Comparison of ENCODE assay signal across 18 cellular contexts in genomic region chr5:136864960-136865359, GRCh38.
DNase-seq lines count a peak whose midpoint lies in the region; TF ChIP-seq lines count a peak whose summit lies in the region.
"Had no signal": no experiment of that assay in that cellular context is flagged by ENCODE, and none has a peak within 500 bp of the region (broad histone marks: within the 10 kb centered on the region; RNA-seq: fewer than 3 reads in every experiment).

No MANE protein-coding gene starts in this region.

- no peak overlapping the region for H3K4me3 ChIP-seq in iPS-15b (ENCODE audit: low read depth, low read length)
- H3K4me3 ChIP-seq: A549; BLaER1 treated with 17β-estradiol and CSF1 and Interleukin-3, amounts not matched to agents 10 nM and 100 nM; GM12878 had no signal

- no CpG with 5 or more reads among the region's 4 CpGs for WGBS in H9 (ENCODE audit: extremely low coverage, insufficient read length, low lambda C conversion rate)

- H3K27ac ChIP-seq in H9 (ENCODE audit: insufficient read length, low read depth, low read length) (no peak overlapping the region), temporal lobe (ENCODE audit: low read depth, low read length) (peak overlapping the region; percentile 9)
- H3K27ac ChIP-seq: 22Rv1; A549; BLaER1 treated with 17β-estradiol and CSF1 and Interleukin-3, amounts not matched to agents 10 nM and 100 nM; C4-2B had no signal

- no peak overlapping the region for H3K23ac ChIP-seq in H9 (ENCODE audit: insufficient read length, low read depth, low read length)

- POLR2A ChIA-PET in HEK293T (lab: Yijun Ruan, JAX) = no interaction called here

- peaks cover 9 to 12% of the 10 kb centered on the region in 2 experiments for H3K4me1 Mint-ChIP-seq in H9
- H3K4me1 Mint-ChIP-seq: B cell had no signal

- H4K20me1 ChIP-seq in H9 (ENCODE audit: control insufficient read depth, insufficient read depth, insufficient read length) = no peaks in the 10 kb centered on the region
- H4K20me1 ChIP-seq: BLaER1 treated with 17β-estradiol and CSF1 and Interleukin-3, amounts not matched to agents 10 nM and 100 nM had no signal

- no peak overlapping the region for H3T11ph ChIP-seq in H9 (ENCODE audit: low read length)

- H3K36me3 Mint-ChIP-seq in H9 (ENCODE audit: insufficient read depth in 1 of 3, low read depth in 3 of 3) = no peaks in the 10 kb centered on the region
- H3K36me3 Mint-ChIP-seq: CD8-positive, alpha-beta T cell had no signal

- H3K4me2 ChIP-seq in H9 (ENCODE audit: insufficient read depth, insufficient read length, low read length) = no peak overlapping the region
- H3K4me2 ChIP-seq: A549; BLaER1 treated with 17β-estradiol and CSF1 and Interleukin-3, amounts not matched to agents 10 nM and 100 nM had no signal

- H4K5ac ChIP-seq in H9 (ENCODE audit: insufficient read length, low read depth, low read length) = no peak overlapping the region

- TF ChIP-seq CTCF in H9 (conservative IDR thresholded peaks at IDR 0.05) = no peak

- CTCF ChIA-PET in HEK293T (lab: Yijun Ruan, JAX) = no interaction called here

- H3K9me3 ChIP-seq in H9 (ENCODE audit: control insufficient read depth, low read depth, low read length) (no peaks in the 10 kb centered on the region), iPS-15b (ENCODE audit: control insufficient read depth, insufficient read depth, low read length) (no peaks in the 10 kb centered on the region)
- H3K9me3 ChIP-seq: A549; BLaER1 treated with 17β-estradiol and CSF1 and Interleukin-3, amounts not matched to agents 10 nM and 100 nM; Caco-2 had no signal

- no peak overlapping the region for H3K56ac ChIP-seq in H9 (ENCODE audit: insufficient read length, low read depth, low read length)

- peak overlapping the region; percentile 35; the same call in 1 of the 2 replicates for H3K14ac ChIP-seq in H9 (ENCODE audit: insufficient read depth, low read length)

- no peak overlapping the region for H2AFZ ChIP-seq in H9 (ENCODE audit: low read length)

- peak overlapping the region in 1 of 3 experiments; percentile 41; a peak in 1 of 7 replicates for H3K27ac Mint-ChIP-seq in H9
- H3K27ac Mint-ChIP-seq: B cell; CD4-positive, alpha-beta T cell; CD8-positive, alpha-beta T cell had no signal

- no peaks in the 10 kb centered on the region for H3K79me2 ChIP-seq in H9 (ENCODE audit: insufficient read depth, low read length)

- H2BK15ac ChIP-seq in H9 (ENCODE audit: low read depth, low read length) = no peak overlapping the region

- no peak overlapping the region for H2BK120ac ChIP-seq in H9 (ENCODE audit: low read depth, low read length, poor library complexity, severe bottlenecking)

- H3K18ac ChIP-seq in H9 (ENCODE audit: insufficient read length, low read depth, low read length) = no peak overlapping the region

- no peaks in the 10 kb centered on the region for H3K4me1 ChIP-seq in H9 (ENCODE audit: insufficient read depth, low read length)
- no peaks in the 10 kb centered on the region for H3K4me1 ChIP-seq in iPS-15b (ENCODE audit: control insufficient read depth, insufficient read depth, low read length)
- H3K4me1 ChIP-seq: A549; BLaER1 treated with 17β-estradiol and CSF1 and Interleukin-3, amounts not matched to agents 10 nM and 100 nM; Caco-2 had no signal

- H3K4me3 Mint-ChIP-seq in H9 = no peak overlapping the region
- H3K4me3 Mint-ChIP-seq: B cell; CD4-positive, alpha-beta T cell; CD8-positive, alpha-beta T cell had no signal

- no peak overlapping the region for H2BK12ac ChIP-seq in H9 (ENCODE audit: insufficient read length, low read depth, low read length)

- no peaks in the 10 kb centered on the region for H3K36me3 ChIP-seq in iPS-15b (ENCODE audit: control insufficient read depth, insufficient read depth, low read length)
- H3K36me3 ChIP-seq: BLaER1 treated with 17β-estradiol and CSF1 and Interleukin-3, amounts not matched to agents 10 nM and 100 nM had no signal

- H3K23me2 ChIP-seq in H9 (ENCODE audit: insufficient read length, low read depth, low read length, poor library complexity, severe bottlenecking) = no peaks in the 10 kb centered on the region

- H3K27me3 Mint-ChIP-seq in H9 (ENCODE audit: low read depth) = peaks cover 2% of the 10 kb centered on the region; the same call in 1 of the 2 replicates
- H3K27me3 Mint-ChIP-seq: B cell; CD4-positive, alpha-beta T cell had no signal

- H3K79me1 ChIP-seq in H9 (ENCODE audit: insufficient read depth, low read depth, low read length, poor library complexity, severe bottlenecking) = no peaks in the 10 kb centered on the region

- DNase-seq in DMS79 (lab: John Stamatoyannopoulos, UW) (peak; percentile 29), H9 (no peak), GF-D8 (lab: John Stamatoyannopoulos, UW) (no peak), HEK293T (ENCODE audit: extremely low spot score) (no peak), NCI-H146 (lab: John Stamatoyannopoulos, UW) (no peak)
- DNase-seq: AML-193; Caco-2; Calu3; CD4-positive, alpha-beta T cell; CD8-positive, alpha-beta T cell had no signal

- H4K91ac ChIP-seq in H9 (ENCODE audit: insufficient read length, low read depth, low read length) = no peak overlapping the region

- no peaks in the 10 kb centered on the region for H3K27me3 ChIP-seq in H9 (ENCODE audit: insufficient read depth, low read length)
- H3K27me3 ChIP-seq in iPS-15b (ENCODE audit: control insufficient read depth, insufficient read depth, low read length) = no peaks in the 10 kb centered on the region
- H3K27me3 ChIP-seq: BLaER1 treated with 17β-estradiol and CSF1 and Interleukin-3, amounts not matched to agents 10 nM and 100 nM had no signal

- no peak overlapping the region for H3K4ac ChIP-seq in H9 (ENCODE audit: low read depth, low read length)

- H3K9me3 Mint-ChIP-seq in H9 = no peaks in the 10 kb centered on the region
- H3K9me3 Mint-ChIP-seq: CD4-positive, alpha-beta T cell; CD8-positive, alpha-beta T cell had no signal

- H3K9ac ChIP-seq in H9 (ENCODE audit: extremely low read depth, insufficient read length, low read length) (no peak overlapping the region), iPS-15b (ENCODE audit: low read depth, low read length) (peak overlapping the region; percentile 9)
- H3K9ac ChIP-seq: BLaER1 treated with 17β-estradiol and CSF1 and Interleukin-3, amounts not matched to agents 10 nM and 100 nM had no signal

- H2BK20ac ChIP-seq in H9 (ENCODE audit: low read depth, low read length, poor library complexity, severe bottlenecking) = no peak overlapping the region

- no peak overlapping the region for H4K8ac ChIP-seq in H9 (replicated peaks; ENCODE audit: insufficient read length, low read depth, low read length)

- no peak overlapping the region for H2AK5ac ChIP-seq in H9 (ENCODE audit: insufficient read length, low read length)

- H2BK5ac ChIP-seq in H9 (ENCODE audit: insufficient read length, low read length) = no peak overlapping the region

TF ChIP-seq in HEK293T, 16 proteins besides CTCF, POLR2A, EP300 and RAD21:
- no peak for TF ChIP-seq SP1 (IDR thresholded peaks at IDR 0.05)
- TF ChIP-seq CTBP1 (IDR thresholded peaks at IDR 0.05; ENCODE audit: borderline replicate concordance) = no peak
- no peak for TF ChIP-seq TARDBP (IDR thresholded peaks at IDR 0.05)
- TF ChIP-seq ELF4 (IDR thresholded peaks at IDR 0.05) = no peak
- no peak for TF ChIP-seq SUZ12 (IDR thresholded peaks at IDR 0.05)
- TF ChIP-seq NFRKB (IDR thresholded peaks at IDR 0.05) = no peak
- no peak for TF ChIP-seq HDGF (IDR thresholded peaks at IDR 0.05; ENCODE audit: borderline replicate concordance)
- TF ChIP-seq ZNF384 (IDR thresholded peaks at IDR 0.05) = no peak
- no peak for TF ChIP-seq BHLHE40 (IDR thresholded peaks at IDR 0.05; ENCODE audit: borderline replicate concordance)
- no peak for TF ChIP-seq FOXM1 (IDR thresholded peaks at IDR 0.05; ENCODE audit: borderline replicate concordance)
- no peak for TF ChIP-seq FOXA1 (IDR thresholded peaks at IDR 0.05)
- no peak for TF ChIP-seq ARNT (IDR thresholded peaks at IDR 0.05)
- TF ChIP-seq LEF1 (IDR thresholded peaks at IDR 0.05; ENCODE audit: borderline replicate concordance) = no peak
